Comparison of ENCODE assay signal across 10 cellular contexts in genomic region chr5:142644640-142645361, GRCh38. TPM values are rescaled to one million over a fixed set of nuclear protein-coding genes. Genes with fewer than 3 reads are reported as not detected.
DNase-seq lines count a peak whose midpoint lies in the region; ATAC-seq, FAIRE-seq and TF ChIP-seq lines count a peak whose summit lies in the region.
"Had no signal": no experiment of that assay in that cellular context is flagged by ENCODE, and none has a peak within 500 bp of the region (broad histone marks: within the 10 kb centered on the region; RNA-seq: fewer than 3 reads in every experiment).

No MANE protein-coding gene starts in this region.

- no peak for TF ChIP-seq RAD21 in Ishikawa (IDR thresholded peaks at IDR 0.05; ENCODE audit: low read depth)

- no peaks in the 10 kb centered on the region for H3K36me3 Mint-ChIP-seq in naive thymus-derived CD8-positive, alpha-beta T cell
- H3K36me3 Mint-ChIP-seq: CD8-positive, alpha-beta T cell had no signal

- H3K4me1 Mint-ChIP-seq in naive thymus-derived CD8-positive, alpha-beta T cell, result no peaks in the 10 kb centered on the region

- 59 to 75% methylated on average over 10 of the region's 10 CpGs for WGBS in lung, 2 donors

- H3K4me3 ChIP-seq in cardiac fibroblast (replicated peaks in 1 of 2; ENCODE audit: low read depth in 2 of 2, low read length in 2 of 2) (peak overlapping the region in 1 of 2 donors; percentile 21), lung (no peak overlapping the region)

- H3K27me3 ChIP-seq in lung (ENCODE audit: control insufficient read depth, insufficient read depth), result no peaks in the 10 kb centered on the region

- peaks cover 4 to 6% of the 10 kb centered on the region in 2 donors for H3K4me1 ChIP-seq in lung (ENCODE audit: control insufficient read depth in 2 of 2, insufficient read depth in 2 of 2, low read length in 2 of 2)

- no peaks in the 10 kb centered on the region for H3K36me3 ChIP-seq in lung (ENCODE audit: control insufficient read depth in 2 of 2, insufficient read depth in 2 of 2, low read length in 2 of 2)

- TF ChIP-seq EP300 in Ishikawa (IDR thresholded peaks at IDR 0.05; ENCODE audit: borderline replicate concordance), result peak; percentile 40; the same call in 1 of the 2 replicates

- H3K4me3 Mint-ChIP-seq in naive thymus-derived CD8-positive, alpha-beta T cell, result no peak overlapping the region
- H3K4me3 Mint-ChIP-seq: activated T-helper 1 cell treated with anti-CD3 and anti-CD28 coated beads, Interleukin-12 subunit alpha, Interleukin-12 subunit beta, Interleukin-2, Interleukin-4 antibody, amounts not matched to agents 30 ng/mL and 10 ng/mL and 1 ng/mL, durations not matched to agents 14 hours and 24 hours and 36 hours; CD8-positive, alpha-beta T cell had no signal

- POLR2A ChIA-PET in naive thymus-derived CD8-positive, alpha-beta T cell (lab: Charles Lee), result no interaction called here

- no peak for TF ChIP-seq CTCF in cardiac fibroblast (IDR thresholded peaks at IDR 0.05; ENCODE audit: low read depth, low read length)
- TF ChIP-seq CTCF in lung (IDR thresholded peaks at IDR 0.05; ENCODE audit: control extremely low read depth, extremely low read depth), result no peak

- peak; percentile 79 for ATAC-seq in lung (ENCODE audit: insufficient read depth, low FRiP score)
- no peak for ATAC-seq in naive thymus-derived CD8-positive, alpha-beta T cell
- ATAC-seq in HG03432 (IDR thresholded peaks at IDR 0.05; ENCODE audit: unreplicated experiment), result no peak
- no peak for ATAC-seq in HG03045 (IDR thresholded peaks at IDR 0.05; ENCODE audit: unreplicated experiment)
- ATAC-seq: CD8-positive, alpha-beta T cell had no signal

- H3K27ac Mint-ChIP-seq in naive thymus-derived CD8-positive, alpha-beta T cell, result peak overlapping the region in 1 of 10 donors; percentile 3
- H3K27ac Mint-ChIP-seq: activated T-helper 1 cell treated with anti-CD3 and anti-CD28 coated beads, Interleukin-12 subunit alpha, Interleukin-12 subunit beta, Interleukin-2, Interleukin-4 antibody, amounts not matched to agents 30 ng/mL and 10 ng/mL and 1 ng/mL, durations not matched to agents 14 hours and 24 hours and 36 hours; CD8-positive, alpha-beta T cell had no signal

- peaks cover 1 to 14% (median 5%) of the 10 kb centered on the region in 5 donors for H3K27me3 Mint-ChIP-seq in naive thymus-derived CD8-positive, alpha-beta T cell

- no peaks in the 10 kb centered on the region for H3K9me3 Mint-ChIP-seq in naive thymus-derived CD8-positive, alpha-beta T cell
- H3K9me3 Mint-ChIP-seq: activated T-helper 1 cell treated with anti-CD3 and anti-CD28 coated beads, Interleukin-12 subunit alpha, Interleukin-12 subunit beta, Interleukin-2, Interleukin-4 antibody, amounts not matched to agents 30 ng/mL and 10 ng/mL and 1 ng/mL, durations not matched to agents 14 hours and 24 hours and 36 hours; CD8-positive, alpha-beta T cell had no signal

- DNase-seq in cardiac fibroblast (ENCODE audit: low read depth in 2 of 2), result peak; percentile 98 to 99
- DNase-seq in lung (ENCODE audit: low spot score), result peak; percentile 38
- no peak for DNase-seq in naive thymus-derived CD8-positive, alpha-beta T cell
- DNase-seq in stimulated activated CD4-positive, alpha-beta T cell treated with anti-CD3 and anti-CD28 coated beads, Interleukin-1b, Interleukin-23, amount 100 ng/mL, for 48 hours, result no peak
- DNase-seq: CD8-positive, alpha-beta T cell had no signal

- no peaks in the 10 kb centered on the region for H3K9me3 ChIP-seq in lung (ENCODE audit: control insufficient read depth in 2 of 2, insufficient read depth in 1 of 2, low read length in 1 of 2)

- peak overlapping the region; percentile 69 to 77 for H3K27ac ChIP-seq in lung (ENCODE audit: low read depth in 1 of 2, low read length in 1 of 2)

- peak; percentile 83 for FAIRE-seq in A204.1 (lab: Jason Lieb, UNC)

TF ChIP-seq in Ishikawa, 13 proteins besides CTCF, POLR2A, EP300 and RAD21:
- TF ChIP-seq, protein P1, sequence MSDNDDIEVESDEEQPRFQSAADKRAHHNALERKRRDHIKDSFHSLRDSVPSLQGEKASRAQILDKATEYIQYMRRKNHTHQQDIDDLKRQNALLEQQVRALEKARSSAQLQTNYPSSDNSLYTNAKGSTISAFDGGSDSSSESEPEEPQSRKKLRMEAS (IDR thresholded peaks at IDR 0.05), result no peak
- TF ChIP-seq TAF1 (IDR thresholded peaks at IDR 0.05; ENCODE audit: low read depth), result no peak
- peak; percentile 53 for TF ChIP-seq NFIC (IDR thresholded peaks at IDR 0.05)
- TF ChIP-seq TEAD4 (IDR thresholded peaks at IDR 0.05), result peak; percentile 28; the same call in 1 of the 2 replicates
- no peak; the same call in 1 of the 2 replicates for TF ChIP-seq TCF12 (IDR thresholded peaks at IDR 0.05; ENCODE audit: low read depth)
- TF ChIP-seq EGR1 (IDR thresholded peaks at IDR 0.05), result no peak
- no peak for TF ChIP-seq ZBTB7A (IDR thresholded peaks at IDR 0.05; ENCODE audit: low read depth)
TF ChIP-seq in Ishikawa: peak in this region for 2.

RNA-seq across cellular contexts. Expression of gene FGF1, which starts 41.1 kb away (rescaled TPM):
- 1 to 10 TPM in 1 of 2 donors, under 1 TPM in 1; 0.98 to 1.4 TPM for total RNA-seq in lung
- polyA plus RNA-seq in lung, result 1 to 10 TPM in 1 of 2 donors, under 1 TPM in 1; 0.47 to 1.1 TPM
- not detected for total RNA-seq in naive thymus-derived CD8-positive, alpha-beta T cell
- polyA plus RNA-seq in naive thymus-derived CD8-positive, alpha-beta T cell, result not detected
- total RNA-seq: CD8-positive, alpha-beta T cell had no signal

Comparison
In these comparisons a context has a peak if more than half of its experiments do, and no peak if none do; other contexts are left out.
1. DNase-seq: peak in cardiac fibroblast (2 of 2) and lung (single experiment); none in naive thymus-derived CD8-positive, alpha-beta T cell (0 of 10) and stimulated activated CD4-positive, alpha-beta T cell treated with anti-CD3 and anti-CD28 coated beads, Interleukin-1b, Interleukin-23, amount 100 ng/mL, for 48 hours (single experiment).